ENCODE assay signal across 9 cellular contexts in the genomic region with DNA sequence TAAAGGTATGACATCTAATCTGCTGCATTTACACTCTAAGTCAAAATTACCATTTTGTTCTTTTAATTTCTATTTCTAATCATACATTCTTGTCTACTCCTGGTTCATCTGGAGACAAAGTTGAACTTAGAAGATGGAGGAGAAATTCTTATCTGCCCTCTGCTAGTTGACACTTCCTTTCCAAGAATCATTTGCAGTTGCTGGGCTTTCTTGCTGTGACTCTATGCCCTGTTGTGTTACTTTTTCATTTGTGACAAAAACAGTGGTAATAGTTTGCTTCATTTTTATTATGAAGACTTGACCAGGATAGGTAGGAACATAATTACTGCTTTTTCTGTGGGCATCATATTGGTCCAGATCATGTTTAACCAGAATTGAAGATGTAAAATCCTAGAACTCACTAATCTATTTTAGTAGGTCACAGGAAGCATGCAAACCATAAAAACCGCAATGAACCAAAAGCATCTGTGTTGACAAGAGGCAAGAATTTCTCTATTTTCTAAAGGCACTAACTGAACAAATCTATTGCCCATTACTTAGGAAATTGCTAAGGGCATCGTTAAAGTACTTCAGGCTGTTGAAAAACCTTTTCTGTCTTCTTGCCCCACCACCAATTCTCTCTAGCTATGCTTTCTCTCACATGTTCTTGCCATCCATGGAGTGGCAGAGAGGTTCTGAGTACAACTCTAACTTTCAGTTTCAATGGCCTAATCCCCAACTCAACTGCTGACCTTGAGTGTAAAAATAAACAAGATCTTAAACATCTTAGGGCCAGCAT. TPM values are rescaled to one million over a fixed set of nuclear protein-coding genes. Genes with fewer than 3 reads are reported as not detected.
DNase-seq lines count a peak whose midpoint lies in the region; ATAC-seq and TF ChIP-seq lines count a peak whose summit lies in the region.
"Had no signal": no experiment of that assay in that cellular context is flagged by ENCODE, and none has a peak within 500 bp of the region (broad histone marks: within the 10 kb centered on the region; RNA-seq: fewer than 3 reads in every experiment).

No MANE protein-coding gene starts in this region.

- ATAC-seq in GM21381 (IDR thresholded peaks at IDR 0.05; ENCODE audit: unreplicated experiment) (peak; percentile 68), HG03571 (IDR thresholded peaks at IDR 0.05; ENCODE audit: unreplicated experiment) (peak; percentile 67)

- no peaks in the 10 kb centered on the region for H3K27me3 ChIP-seq in GM06990 (replicated peaks; ENCODE audit: control insufficient read depth, insufficient read depth, low read length)
- H3K27me3 ChIP-seq in mesendoderm (ENCODE audit: insufficient read depth, low read length, poor library complexity), result no peaks in the 10 kb centered on the region
- H3K27me3 ChIP-seq in HAP-1 (ENCODE audit: low read depth), result peaks cover 11% of the 10 kb centered on the region

- DNase-seq in GM06990 (ENCODE audit: extremely low read depth, insufficient read length) (peak; percentile 36), NCI-H146 (lab: John Stamatoyannopoulos, UW) (no peak), mesendoderm (no peak), HAP-1 (ENCODE audit: low spot score in 2 of 2) (no peak), NCI-H1092 treated with DMSO at 0.1 percent for 48 hours (lab: John Stamatoyannopoulos, UW) (no peak)

- no peak overlapping the region for H4K5ac ChIP-seq in mesendoderm (ENCODE audit: low read length)

- peaks cover 68% of the 10 kb centered on the region for H3K4me1 Mint-ChIP-seq in activated naive CD8-positive, alpha-beta T cell (ENCODE audit: low read depth)

- no peaks in the 10 kb centered on the region for H3K79me2 ChIP-seq in mesendoderm (ENCODE audit: control insufficient read depth, insufficient read depth, low read length)
- H3K79me2 ChIP-seq: parathyroid adenoma had no signal

- no peak overlapping the region for H3K9ac ChIP-seq in mesendoderm (ENCODE audit: low read length)
- H3K9ac ChIP-seq: parathyroid adenoma had no signal

- no peak overlapping the region for H3K18ac ChIP-seq in mesendoderm (ENCODE audit: low read length)

- TF ChIP-seq CTCF in GM06990 (IDR thresholded peaks at IDR 0.05; ENCODE audit: insufficient read depth, low read length, poor library complexity, severe bottlenecking), result no peak

- no peak overlapping the region for H3K4ac ChIP-seq in mesendoderm (ENCODE audit: low read depth, low read length)

- no peak overlapping the region for H3K56ac ChIP-seq in mesendoderm (ENCODE audit: low read length)

- no peak overlapping the region for H2BK5ac ChIP-seq in mesendoderm (ENCODE audit: low read length)

- H3K36me3 ChIP-seq in GM06990 (ENCODE audit: control insufficient read depth, insufficient read depth, low read length) (no peaks in the 10 kb centered on the region), mesendoderm (ENCODE audit: control insufficient read depth, insufficient read depth, low read length) (no peaks in the 10 kb centered on the region), HAP-1 (replicated peaks) (no peaks in the 10 kb centered on the region)

- H2BK120ac ChIP-seq in mesendoderm (ENCODE audit: low read depth, low read length), result no peak overlapping the region

- H3K27ac Mint-ChIP-seq in activated naive CD8-positive, alpha-beta T cell, result peak overlapping the region; percentile 64

- H3K4me3 Mint-ChIP-seq in activated naive CD8-positive, alpha-beta T cell, result peak overlapping the region; percentile 54

- H3K9me3 ChIP-seq in HAP-1, result peaks cover 2% of the 10 kb centered on the region; the same call in 1 of the 2 replicates

- no peak overlapping the region for H3K4me3 ChIP-seq in GM06990 (replicated peaks; ENCODE audit: low read depth, low read length)
- no peak overlapping the region for H3K4me3 ChIP-seq in mesendoderm (ENCODE audit: low read length)
- H3K4me3 ChIP-seq in HAP-1, result no peak overlapping the region

- H2BK15ac ChIP-seq in mesendoderm (replicated peaks; ENCODE audit: low read depth), result no peak overlapping the region

- in situ Hi-C loops in HAP-1 (cut with MboI; ENCODE audit: low sequenced_read_pairs), result no loop called here

- peaks cover 9% of the 10 kb centered on the region for H3K9me3 Mint-ChIP-seq in activated naive CD8-positive, alpha-beta T cell (ENCODE audit: low read depth)

- H3K27me3 Mint-ChIP-seq in activated naive CD8-positive, alpha-beta T cell, result no peaks in the 10 kb centered on the region

- H2AK5ac ChIP-seq in mesendoderm (ENCODE audit: low read length), result no peak overlapping the region

- no peak overlapping the region for H3K23ac ChIP-seq in mesendoderm (ENCODE audit: low read length)

- H3K36me3 Mint-ChIP-seq in activated naive CD8-positive, alpha-beta T cell, result peaks cover 11% of the 10 kb centered on the region

- no peaks in the 10 kb centered on the region for H3K79me1 ChIP-seq in mesendoderm (ENCODE audit: low read length)

- H4K8ac ChIP-seq in mesendoderm (ENCODE audit: low read depth, low read length), result no peak overlapping the region

- H3K4me1 ChIP-seq in mesendoderm (ENCODE audit: control insufficient read depth, low read depth, low read length), result peaks cover 5% of the 10 kb centered on the region
- no peaks in the 10 kb centered on the region for H3K4me1 ChIP-seq in HAP-1
- H3K4me1 ChIP-seq: parathyroid adenoma had no signal

- no peak overlapping the region for H3K27ac ChIP-seq in mesendoderm (ENCODE audit: low read depth, low read length)
- H3K27ac ChIP-seq: parathyroid adenoma had no signal

- no peak overlapping the region for H3K4me2 ChIP-seq in mesendoderm (ENCODE audit: low read length)

- no CpG with 5 or more reads among the region's 2 CpGs for WGBS in mesendoderm (ENCODE audit: extremely low coverage, insufficient coverage, low lambda C conversion rate)

RNA-seq across cellular contexts. Expression of gene CCR2, which starts 4.2 kb away (rescaled TPM):
- not detected for polyA plus RNA-seq in mesendoderm (2013, experiment 1 of 2)
- polyA plus RNA-seq in mesendoderm (2013, experiment 2 of 2), result not detected

RNA-seq across cellular contexts. Expression of gene CCR5, which starts 21.1 kb away (rescaled TPM):
- not detected for polyA plus RNA-seq in mesendoderm (2013, experiment 1 of 2)
- not detected for polyA plus RNA-seq in mesendoderm (2013, experiment 2 of 2)

RNA-seq across cellular contexts. Expression of gene CCRL2, which starts 57.4 kb away (rescaled TPM):
- polyA plus RNA-seq in mesendoderm (2013, experiment 1 of 2), result 0.04 TPM
- polyA plus RNA-seq in mesendoderm (2013, experiment 2 of 2), result not detected
